Comparison of ENCODE assay signal across 8 cellular contexts in genomic region chrX:56995271-56995994, GRCh38. TPM values are rescaled to one million over a fixed set of nuclear protein-coding genes. Genes with fewer than 3 reads are reported as not detected.
DNase-seq lines count a peak whose midpoint lies in the region; ATAC-seq and TF ChIP-seq lines count a peak whose summit lies in the region.

Gene SPIN3 (minus strand): TSS chrX:56995541. CDS start chrX:56994947, 594 bp downstream.

- TF ChIP-seq EP300 in Ishikawa (IDR thresholded peaks at IDR 0.05; ENCODE audit: borderline replicate concordance) (no peak), SK-N-SH (IDR thresholded peaks at IDR 0.05; ENCODE audit: borderline replicate concordance in 1 of 2, low read depth in 1 of 2, low read length in 1 of 2) (no peak)

- peak within 1 kb of the TSS; percentile 92 for H3K27ac Mint-ChIP-seq in activated naive CD8-positive, alpha-beta T cell treated with anti-CD3 and anti-CD28 coated beads for 36 hours

- H3F3A ChIP-seq in SK-N-SH (replicated peaks; ENCODE audit: insufficient read depth): no peaks in the 10 kb centered on the region

- peak within 1 kb of the TSS; percentile 71 for H3K4me2 ChIP-seq in SK-N-SH
- peak within 1 kb of the TSS; percentile 73 for H3K4me2 ChIP-seq in osteoblast (ENCODE audit: insufficient read depth, low read length)

- no peaks in the 10 kb centered on the region for H4K20me1 ChIP-seq in SK-N-SH (ENCODE audit: insufficient read depth)
- no peaks in the 10 kb centered on the region for H4K20me1 ChIP-seq in osteoblast (ENCODE audit: insufficient read depth, low read length)

- H2AFZ ChIP-seq in SK-N-SH (ENCODE audit: low read depth): peak within 1 kb of the TSS; percentile 79
- H2AFZ ChIP-seq in osteoblast (ENCODE audit: low read length): peak within 1 kb of the TSS; percentile 90

- no peaks in the 10 kb centered on the region for H3K27me3 Mint-ChIP-seq in activated naive CD8-positive, alpha-beta T cell treated with anti-CD3 and anti-CD28 coated beads for 36 hours

- H3K79me2 ChIP-seq in SK-N-SH (ENCODE audit: insufficient read depth): no peaks in the 10 kb centered on the region
- no peaks in the 10 kb centered on the region for H3K79me2 ChIP-seq in osteoblast (ENCODE audit: insufficient read depth, low read length)

- peaks cover 2% of the 10 kb centered on the region for H3K9me3 Mint-ChIP-seq in activated naive CD8-positive, alpha-beta T cell treated with anti-CD3 and anti-CD28 coated beads for 36 hours

- no peak for TF ChIP-seq CTCF in SK-N-SH (IDR thresholded peaks at IDR 0.05)
- no peak for TF ChIP-seq CTCF in cardiac muscle cell (IDR thresholded peaks at IDR 0.05; ENCODE audit: low read depth, low read length)
- no peak for TF ChIP-seq CTCF in osteoblast (IDR thresholded peaks at IDR 0.05; ENCODE audit: extremely low read depth, low read depth, low read length)
- no peak for TF ChIP-seq CTCF in thyroid gland (IDR thresholded peaks at IDR 0.05)

- peak in 1 of 2 donors; percentile 80 for TF ChIP-seq POLR2A in thyroid gland (IDR thresholded peaks at IDR 0.05)

- H3K9me2 ChIP-seq in SK-N-SH: no peaks in the 10 kb centered on the region

- H3K9me3 ChIP-seq in SK-N-SH: no peaks in the 10 kb centered on the region
- no peaks in the 10 kb centered on the region for H3K9me3 ChIP-seq in cardiac muscle cell (ENCODE audit: low read depth)
- H3K9me3 ChIP-seq in osteoblast (ENCODE audit: low read depth, low read length): no peaks in the 10 kb centered on the region
- H3K9me3 ChIP-seq in thyroid gland: no peaks in the 10 kb centered on the region

- H3K9ac ChIP-seq in SK-N-SH: peak within 1 kb of the TSS; percentile 45; the same call in 1 of the 2 replicates

- intact Hi-C loops in thyroid gland (cut with DNase I): no loop called here

- TF ChIP-seq RAD21 in Ishikawa (IDR thresholded peaks at IDR 0.05; ENCODE audit: low read depth) (no peak), SK-N-SH (IDR thresholded peaks at IDR 0.05; ENCODE audit: low read length) (no peak)

- peak; percentile 98 for ATAC-seq in GM21619 (IDR thresholded peaks at IDR 0.05; ENCODE audit: unreplicated experiment)

- no peaks in the 10 kb centered on the region for H3K27me3 ChIP-seq in SK-N-SH (ENCODE audit: insufficient read depth)
- no peaks in the 10 kb centered on the region for H3K27me3 ChIP-seq in cardiac muscle cell
- H3K27me3 ChIP-seq in osteoblast (ENCODE audit: insufficient read depth, low read length): peaks cover 2% of the 10 kb centered on the region
- H3K27me3 ChIP-seq in thyroid gland: no peaks in the 10 kb centered on the region

- H3K4me3 ChIP-seq in SK-N-SH (ENCODE audit: low read depth in 2 of 2, low read length in 1 of 2) (peak within 1 kb of the TSS; percentile 63 to 64), cardiac muscle cell (peak within 1 kb of the TSS; percentile 72), osteoblast (ENCODE audit: insufficient read depth, low read length) (peak within 1 kb of the TSS; percentile 77), thyroid gland (replicated peaks in 1 of 3) (peak within 1 kb of the TSS in 2 of 3 donors; percentile 42 to 54)

- peaks cover 27% of the 10 kb centered on the region for H3K4me1 Mint-ChIP-seq in activated naive CD8-positive, alpha-beta T cell treated with anti-CD3 and anti-CD28 coated beads for 36 hours

- CTCF ChIA-PET in SK-N-SH (lab: Yijun Ruan, JAX): interaction anchor here (1.4 kb wide), 1 partner anchor 18 kb away, joined by 3 read pairs; no protein-coding TSS in a partner anchor

- POLR2A ChIA-PET in SK-N-SH (lab: Yijun Ruan, JAX): interaction anchor here (1.2 to 1.6 kb wide), 2 partner anchors 13 to 17 kb away, joined by 3 to 5 read pairs; no protein-coding TSS in a partner anchor

- peak within 1 kb of the TSS in 1 of 2 experiments; percentile 85; a peak in 2 of 4 replicates for H3K27ac ChIP-seq in SK-N-SH (ENCODE audit: low read depth in 2 of 2, low read length in 1 of 2)
- H3K27ac ChIP-seq in cardiac muscle cell: peak within 1 kb of the TSS; percentile 84
- H3K27ac ChIP-seq in osteoblast (ENCODE audit: low read depth, low read length): no peak within 1 kb of the TSS
- peak within 1 kb of the TSS in 2 of 3 donors; percentile 32 to 48 for H3K27ac ChIP-seq in thyroid gland

- H3K4me1 ChIP-seq in SK-N-SH (ENCODE audit: control insufficient read depth in 1 of 2, insufficient read depth in 2 of 2, low read depth in 1 of 2, low read length in 1 of 2) (peaks cover 0 to 2% of the 10 kb centered on the region in 2 experiments; a peak in 1 of 4 replicates), cardiac muscle cell (ENCODE audit: low read depth) (no peaks in the 10 kb centered on the region), osteoblast (ENCODE audit: insufficient read depth, low read length) (no peaks in the 10 kb centered on the region), thyroid gland (no peaks in the 10 kb centered on the region)

- DNase-seq in DMS53 treated with DMSO at 0.1 percent for 48 hours (lab: John Stamatoyannopoulos, UW; ENCODE audit: unreplicated experiment) (peak; percentile 77), SK-N-SH (peak; percentile 80), cardiac muscle cell (ENCODE audit: low read depth in 1 of 2, low spot score in 1 of 2) (peak; percentile 81 to 90), osteoblast (ENCODE audit: insufficient read length, low spot score, missing footprints) (peak; percentile 78), thyroid gland (peak; percentile 86 to 89)
- DNase-seq in activated naive CD8-positive, alpha-beta T cell treated with anti-CD3 and anti-CD28 coated beads for 36 hours: peak; percentile 70

- peaks cover 4 to 9% of the 10 kb centered on the region in 2 experiments for H3K36me3 ChIP-seq in SK-N-SH (replicated peaks in 1 of 2; ENCODE audit: control insufficient read depth in 1 of 2, insufficient read depth in 2 of 2, low read length in 1 of 2)
- H3K36me3 ChIP-seq in cardiac muscle cell: no peaks in the 10 kb centered on the region
- peaks cover 9% of the 10 kb centered on the region for H3K36me3 ChIP-seq in osteoblast (ENCODE audit: insufficient read depth, low read length)
- no peaks in the 10 kb centered on the region for H3K36me3 ChIP-seq in thyroid gland

- peaks cover 28% of the 10 kb centered on the region for H3K36me3 Mint-ChIP-seq in activated naive CD8-positive, alpha-beta T cell treated with anti-CD3 and anti-CD28 coated beads for 36 hours

- peak within 1 kb of the TSS; percentile 81 for H3K4me3 Mint-ChIP-seq in activated naive CD8-positive, alpha-beta T cell treated with anti-CD3 and anti-CD28 coated beads for 36 hours

- 18% methylated on average over 14 of the region's 39 CpGs for WGBS in SK-N-SH (ENCODE audit: low lambda C conversion rate)
- 4% methylated on average over 11 to 13 of the region's 39 CpGs for WGBS in thyroid gland, 2 donors

TF ChIP-seq in SK-N-SH, 30 proteins besides CTCF, POLR2A, EP300 and RAD21 (continues in another document):
- TF ChIP-seq, protein P1, sequence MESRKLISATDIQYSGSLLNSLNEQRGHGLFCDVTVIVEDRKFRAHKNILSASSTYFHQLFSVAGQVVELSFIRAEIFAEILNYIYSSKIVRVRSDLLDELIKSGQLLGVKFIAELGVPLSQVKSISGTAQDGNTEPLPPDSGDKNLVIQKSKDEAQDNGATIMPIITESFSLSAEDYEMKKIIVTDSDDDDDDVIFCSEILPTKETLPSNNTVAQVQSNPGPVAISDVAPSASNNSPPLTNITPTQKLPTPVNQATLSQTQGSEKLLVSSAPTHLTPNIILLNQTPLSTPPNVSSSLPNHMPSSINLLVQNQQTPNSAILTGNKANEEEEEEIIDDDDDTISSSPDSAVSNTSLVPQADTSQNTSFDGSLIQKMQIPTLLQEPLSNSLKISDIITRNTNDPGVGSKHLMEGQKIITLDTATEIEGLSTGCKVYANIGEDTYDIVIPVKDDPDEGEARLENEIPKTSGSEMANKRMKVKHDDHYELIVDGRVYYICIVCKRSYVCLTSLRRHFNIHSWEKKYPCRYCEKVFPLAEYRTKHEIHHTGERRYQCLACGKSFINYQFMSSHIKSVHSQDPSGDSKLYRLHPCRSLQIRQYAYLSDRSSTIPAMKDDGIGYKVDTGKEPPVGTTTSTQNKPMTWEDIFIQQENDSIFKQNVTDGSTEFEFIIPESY (IDR thresholded peaks at IDR 0.05; ENCODE audit: borderline replicate concordance, low read depth): no peak
- peak; percentile 62 for TF ChIP-seq TAF1 (IDR thresholded peaks at IDR 0.05; ENCODE audit: borderline replicate concordance, low read depth, low read length)
- TF ChIP-seq SMC3 (IDR thresholded peaks at IDR 0.05; ENCODE audit: low read depth, low read length): no peak
- TF ChIP-seq EZH2phosphoT487 (IDR thresholded peaks at IDR 0.05; ENCODE audit: borderline replicate concordance, low read depth): no peak
- no peak for TF ChIP-seq RXRA (IDR thresholded peaks at IDR 0.05; ENCODE audit: borderline replicate concordance, low read depth)
- TF ChIP-seq FOXJ3 (CRISPR knock-in tag; IDR thresholded peaks at IDR 0.05): no peak
- TF ChIP-seq SIN3A (IDR thresholded peaks at IDR 0.05; ENCODE audit: borderline replicate concordance, low read depth, low read length): no peak
- no peak for TF ChIP-seq FOXM1 (IDR thresholded peaks at IDR 0.05; ENCODE audit: low read depth)
- 0 out of 2 replicates have a peak, but pooled peaks have one; percentile 54 for TF ChIP-seq MXI1 (IDR thresholded peaks at IDR 0.05; ENCODE audit: low read depth, low read length)
- TF ChIP-seq GABPA (IDR thresholded peaks at IDR 0.05; ENCODE audit: low read depth): peak; percentile 75
- TF ChIP-seq, protein P2, sequence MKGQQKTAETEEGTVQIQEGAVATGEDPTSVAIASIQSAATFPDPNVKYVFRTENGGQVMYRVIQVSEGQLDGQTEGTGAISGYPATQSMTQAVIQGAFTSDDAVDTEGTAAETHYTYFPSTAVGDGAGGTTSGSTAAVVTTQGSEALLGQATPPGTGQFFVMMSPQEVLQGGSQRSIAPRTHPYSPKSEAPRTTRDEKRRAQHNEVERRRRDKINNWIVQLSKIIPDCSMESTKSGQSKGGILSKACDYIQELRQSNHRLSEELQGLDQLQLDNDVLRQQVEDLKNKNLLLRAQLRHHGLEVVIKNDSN (IDR thresholded peaks at IDR 0.05; ENCODE audit: borderline replicate concordance, low read depth): no peak
- no peak for TF ChIP-seq RFX5 (IDR thresholded peaks at IDR 0.05; ENCODE audit: low read length)

RNA-seq across cellular contexts. Expression of gene SPIN3, which starts in this region (rescaled TPM):
- polyA plus RNA-seq in SK-N-SH (2012; rRNA removed): 10.0 and 12.6 TPM in 2 replicates
- 6.4 and 7.3 TPM in 2 replicates for polyA plus RNA-seq in SK-N-SH (2012; cell fraction: cytosol; rRNA removed)
- 40.2 and 51.3 TPM in 2 replicates for polyA plus RNA-seq in SK-N-SH (2012; cell fraction: nucleus; rRNA removed)
- 1 to 10 TPM; 6.5 to 7.6 TPM for total RNA-seq in activated naive CD8-positive, alpha-beta T cell treated with anti-CD3 and anti-CD28 coated beads for 36 hours
- total RNA-seq in cardiac muscle cell: 15.4 and 16.6 TPM in 2 replicates
- 19.8 and 22.2 TPM in 2 replicates for polyA plus RNA-seq in cardiac muscle cell
- 10.9 and 11.2 TPM in 2 replicates for total RNA-seq in osteoblast
- total RNA-seq in thyroid gland: 10 to 100 TPM; 12.2 to 17.5 (median 14.1) TPM
